1 cellular context compared by ENCODE assay signal in genomic region chr12:2944401-2945047, GRCh38.
TF ChIP-seq lines count a peak whose summit lies in the region.

No MANE protein-coding gene starts in this region.

TF ChIP-seq in HepG2, 621 proteins besides CTCF, POLR2A, EP300 and RAD21 (continued from another document and continues in another):
- TF ChIP-seq ZNF18 (CRISPR knock-in tag; IDR thresholded peaks at IDR 0.05; ENCODE audit: insufficient replicate concordance), result no peak
- TF ChIP-seq CC2D1A (CRISPR knock-in tag; IDR thresholded peaks at IDR 0.05), result no peak
- no peak for TF ChIP-seq ZSCAN31 (CRISPR knock-in tag; IDR thresholded peaks at IDR 0.05; ENCODE audit: low read depth)
- TF ChIP-seq MEF2D (CRISPR knock-in tag; IDR thresholded peaks at IDR 0.05), result no peak
- no peak for TF ChIP-seq ZBTB49 (CRISPR knock-in tag; IDR thresholded peaks at IDR 0.05; ENCODE audit: borderline replicate concordance)
- TF ChIP-seq ZFP82 (CRISPR knock-in tag; IDR thresholded peaks at IDR 0.05; ENCODE audit: borderline replicate concordance), result no peak
- TF ChIP-seq ZFP90 (CRISPR knock-in tag; IDR thresholded peaks at IDR 0.05; ENCODE audit: borderline replicate concordance), result no peak
- TF ChIP-seq SP2 (CRISPR knock-in tag; IDR thresholded peaks at IDR 0.05), result no peak
- TF ChIP-seq ZNF883 (CRISPR knock-in tag; IDR thresholded peaks at IDR 0.05; ENCODE audit: not compliant biosample characterization), result peak; percentile 29
- TF ChIP-seq NONO (IDR thresholded peaks at IDR 0.05), result no peak
- TF ChIP-seq NONO (CRISPR knock-in tag; conservative IDR thresholded peaks at IDR 0.05), result peak; percentile 46; the same call in 1 of the 2 replicates
- TF ChIP-seq HNF4G (IDR thresholded peaks at IDR 0.05; ENCODE audit: borderline replicate concordance, low read depth, low read length), result no peak
- no peak for TF ChIP-seq HNF4G (CRISPR knock-in tag; IDR thresholded peaks at IDR 0.05; ENCODE audit: borderline replicate concordance, low read depth)
- no peak for TF ChIP-seq DMTF1 (CRISPR knock-in tag; IDR thresholded peaks at IDR 0.05)
- no peak for TF ChIP-seq ZNF329 (CRISPR knock-in tag; IDR thresholded peaks at IDR 0.05; ENCODE audit: low read depth)
- no peak for TF ChIP-seq MEIS2 (CRISPR knock-in tag; IDR thresholded peaks at IDR 0.05)
- TF ChIP-seq ELK4 (CRISPR knock-in tag; IDR thresholded peaks at IDR 0.05; ENCODE audit: borderline replicate concordance), result no peak
- TF ChIP-seq ZBTB44 (CRISPR knock-in tag; IDR thresholded peaks at IDR 0.05), result no peak
- no peak for TF ChIP-seq PAX8 (CRISPR knock-in tag; IDR thresholded peaks at IDR 0.05; ENCODE audit: borderline replicate concordance)
- TF ChIP-seq SOX13 (IDR thresholded peaks at IDR 0.05), result no peak
- no peak for TF ChIP-seq SOX13 (CRISPR knock-in tag; conservative IDR thresholded peaks at IDR 0.05 in 1 of 2, IDR thresholded peaks at IDR 0.05 in 1 of 2)
- no peak for TF ChIP-seq HDAC1 (CRISPR knock-in tag; IDR thresholded peaks at IDR 0.05)
- no peak for TF ChIP-seq EEA1 (CRISPR knock-in tag; IDR thresholded peaks at IDR 0.05; ENCODE audit: borderline replicate concordance)
- no peak for TF ChIP-seq NFE2L2 (IDR thresholded peaks at IDR 0.05; ENCODE audit: low read length)
- no peak for TF ChIP-seq PLRG1 (conservative IDR thresholded peaks at IDR 0.05)
- no peak for TF ChIP-seq SYNCRIP (IDR thresholded peaks at IDR 0.05; ENCODE audit: insufficient read depth, low read depth, low read length)
- no peak for TF ChIP-seq FOXP1 (IDR thresholded peaks at IDR 0.05)
- TF ChIP-seq FOXP1 (CRISPR knock-in tag; IDR thresholded peaks at IDR 0.05), result no peak
- no peak for TF ChIP-seq FOXA3 (CRISPR knock-in tag; IDR thresholded peaks at IDR 0.05)
- no peak for TF ChIP-seq MAFG (CRISPR knock-in tag; IDR thresholded peaks at IDR 0.05)
- no peak for TF ChIP-seq ARID2 (CRISPR knock-in tag; IDR thresholded peaks at IDR 0.05; ENCODE audit: borderline replicate concordance)
- no peak for TF ChIP-seq SAFB2 (CRISPR knock-in tag; IDR thresholded peaks at IDR 0.05; ENCODE audit: borderline replicate concordance, low read depth)
- TF ChIP-seq YEATS4 (CRISPR knock-in tag; IDR thresholded peaks at IDR 0.05; ENCODE audit: borderline replicate concordance), result no peak
- no peak for TF ChIP-seq TP53 (CRISPR knock-in tag; conservative IDR thresholded peaks at IDR 0.05)
- no peak for TF ChIP-seq ZNF280D (CRISPR knock-in tag; IDR thresholded peaks at IDR 0.05)
- 0 out of 2 replicates have a peak, but pooled peaks have one; percentile 6 for TF ChIP-seq TARDBP (CRISPR knock-in tag; IDR thresholded peaks at IDR 0.05)
- no peak for TF ChIP-seq SMYD3 (CRISPR knock-in tag; IDR thresholded peaks at IDR 0.05)
- TF ChIP-seq TEAD3 (CRISPR knock-in tag; optimal IDR thresholded peaks at IDR 0.05; ENCODE audit: borderline replicate concordance), result peak; percentile 92
- TF ChIP-seq THAP9 (CRISPR knock-in tag; IDR thresholded peaks at IDR 0.05; ENCODE audit: borderline replicate concordance), result no peak
- 0 out of 2 replicates have a peak, but pooled peaks have one; percentile 35 for TF ChIP-seq ARID4A (CRISPR knock-in tag; IDR thresholded peaks at IDR 0.05; ENCODE audit: borderline replicate concordance)
- TF ChIP-seq HOXA7 (CRISPR knock-in tag; IDR thresholded peaks at IDR 0.05), result no peak
- no peak for TF ChIP-seq ZNF335 (CRISPR knock-in tag; IDR thresholded peaks at IDR 0.05)
